8 cellular contexts compared by ENCODE assay signal in the genomic region with DNA sequence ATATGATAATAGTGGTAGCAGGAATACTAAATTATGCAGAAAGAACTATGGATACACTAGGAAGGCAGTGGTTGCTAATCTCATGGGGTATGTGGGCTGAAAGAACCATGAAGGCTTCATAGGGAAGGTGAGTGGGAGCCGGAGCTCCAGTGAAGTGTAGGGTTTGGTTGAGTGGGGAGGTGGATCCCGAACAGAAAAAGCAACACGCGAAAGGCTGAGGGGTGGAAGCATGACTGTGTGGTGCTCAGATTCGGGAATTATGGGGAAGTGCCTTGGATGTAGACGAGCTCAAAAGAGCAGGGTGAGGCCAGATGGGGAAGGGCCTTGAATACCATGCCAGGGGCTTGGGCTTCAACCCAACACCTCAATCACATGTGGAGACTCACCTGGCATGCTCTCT.
"Had no signal": no experiment of that assay in that cellular context is flagged by ENCODE, and none has a peak within 500 bp of the region (broad histone marks: within the 10 kb centered on the region; RNA-seq: fewer than 3 reads in every experiment).

No MANE protein-coding gene starts in this region.

- FAIRE-seq: H1, H54, HTR-8/SVneo, K562 had no signal

- H3K4me2 ChIP-seq: GM23338 had no signal

- H3K27ac Mint-ChIP-seq: GM23338 had no signal

- H3K4me1 Mint-ChIP-seq: GM23338 had no signal

- H3K4me3 ChIP-seq: GM23338, K562 had no signal

- H3K4me3 Mint-ChIP-seq: GM23338, H9 had no signal

- H2AFZ ChIP-seq: GM23338 had no signal

- DNase-seq: H9, HCEC 1CT, IMR-90 had no signal
